In genomic region chr6:79813854-79814477, GRCh38 we compare ENCODE assay signal across 8 cellular contexts.
DNase-seq lines count a peak whose midpoint lies in the region; ATAC-seq, FAIRE-seq and TF ChIP-seq lines count a peak whose summit lies in the region.

No MANE protein-coding gene starts in this region.

- peak; percentile 81 for FAIRE-seq in D721Med (lab: Jason Lieb, UNC)

- TF ChIP-seq CTCF in D721Med (IDR thresholded peaks at IDR 0.05; ENCODE audit: insufficient read depth, missing control alignments): peak; percentile 87
- TF ChIP-seq CTCF in epithelial cell of esophagus (IDR thresholded peaks at IDR 0.05; ENCODE audit: insufficient read depth, low read depth, low read length, missing control alignments): peak; percentile 93
- peak; percentile 83 for TF ChIP-seq CTCF in natural killer cell (IDR thresholded peaks at IDR 0.05)

- H3K4me1 Mint-ChIP-seq in activated CD8-positive, alpha-beta memory T cell treated with anti-CD3 and anti-CD28 coated beads, Interleukin-2, amount 10 ng/mL, durations not matched to agents 7 days and 5 days: no peaks in the 10 kb centered on the region
- H3K4me1 Mint-ChIP-seq in natural killer cell: no peaks in the 10 kb centered on the region
- no peaks in the 10 kb centered on the region for H3K4me1 Mint-ChIP-seq in stimulated activated naive B cell treated with anti-CD40 and anti-IgM and Interleukin-4, amounts not matched to agents 10 μg/mL and 1 μg/mL and 100 μg/mL, for 72 hours

- no peak overlapping the region for H3K27ac Mint-ChIP-seq in activated CD8-positive, alpha-beta memory T cell treated with anti-CD3 and anti-CD28 coated beads, Interleukin-2, amount 10 ng/mL, durations not matched to agents 7 days and 5 days
- H3K27ac Mint-ChIP-seq in natural killer cell: no peak overlapping the region
- H3K27ac Mint-ChIP-seq in stimulated activated naive B cell treated with anti-CD40 and anti-IgM and Interleukin-4, amounts not matched to agents 10 μg/mL and 1 μg/mL and 100 μg/mL, for 72 hours: no peak overlapping the region

- CTCF ChIA-PET in activated CD8-positive, alpha-beta memory T cell treated with anti-CD3 and anti-CD28 coated beads, Interleukin-2, amount 10 ng/mL, durations not matched to agents 7 days and 5 days (lab: Charles Lee): interaction anchor here (1.0 to 2.3 kb wide), 4 partner anchors 9 to 56 kb away, joined by 3 to 8 read pairs (median 4); no protein-coding TSS in a partner anchor

- H3K27me3 Mint-ChIP-seq in activated CD8-positive, alpha-beta memory T cell treated with anti-CD3 and anti-CD28 coated beads, Interleukin-2, amount 10 ng/mL, durations not matched to agents 7 days and 5 days: peaks cover 16% of the 10 kb centered on the region
- peaks cover 0 to under 1% of the 10 kb centered on the region in 2 donors for H3K27me3 Mint-ChIP-seq in natural killer cell (ENCODE audit: low read depth in 2 of 2)
- H3K27me3 Mint-ChIP-seq in stimulated activated naive B cell treated with anti-CD40 and anti-IgM and Interleukin-4, amounts not matched to agents 10 μg/mL and 1 μg/mL and 100 μg/mL, for 72 hours: peaks cover 6 to 16% of the 10 kb centered on the region in 2 donors

- H3K4me3 Mint-ChIP-seq in activated CD8-positive, alpha-beta memory T cell treated with anti-CD3 and anti-CD28 coated beads, Interleukin-2, amount 10 ng/mL, durations not matched to agents 7 days and 5 days: no peak overlapping the region
- H3K4me3 Mint-ChIP-seq in natural killer cell: no peak overlapping the region
- no peak overlapping the region for H3K4me3 Mint-ChIP-seq in stimulated activated naive B cell treated with anti-CD40 and anti-IgM and Interleukin-4, amounts not matched to agents 10 μg/mL and 1 μg/mL and 100 μg/mL, for 72 hours

- H3K9me3 Mint-ChIP-seq in activated CD8-positive, alpha-beta memory T cell treated with anti-CD3 and anti-CD28 coated beads, Interleukin-2, amount 10 ng/mL, durations not matched to agents 7 days and 5 days (ENCODE audit: low read depth): no peaks in the 10 kb centered on the region
- no peaks in the 10 kb centered on the region for H3K9me3 Mint-ChIP-seq in natural killer cell
- H3K9me3 Mint-ChIP-seq in stimulated activated naive B cell treated with anti-CD40 and anti-IgM and Interleukin-4, amounts not matched to agents 10 μg/mL and 1 μg/mL and 100 μg/mL, for 72 hours: no peaks in the 10 kb centered on the region

- DNase-seq in D721Med (ENCODE audit: insufficient read length, low spot score) (no peak), NCI-H774 (lab: John Stamatoyannopoulos, UW) (peak; percentile 83), epithelial cell of esophagus (ENCODE audit: low read depth) (peak; percentile 68), natural killer cell (peak; percentile 29)
- DNase-seq in activated CD8-positive, alpha-beta memory T cell treated with anti-CD3 and anti-CD28 coated beads, Interleukin-2, amount 10 ng/mL, durations not matched to agents 7 days and 5 days: peak; percentile 76
- peak; percentile 30 for DNase-seq in stimulated activated naive B cell treated with anti-CD40 and anti-IgM and Interleukin-4, amounts not matched to agents 10 μg/mL and 1 μg/mL and 100 μg/mL, for 72 hours

- ATAC-seq in GM19438 (IDR thresholded peaks at IDR 0.05; ENCODE audit: low read depth, unreplicated experiment) (peak; percentile 96), HG03457 (IDR thresholded peaks at IDR 0.05; ENCODE audit: unreplicated experiment) (peak; percentile 77), natural killer cell (peak; percentile 54 to 65 (median 62))
- peak; percentile 68 for ATAC-seq in activated CD8-positive, alpha-beta memory T cell treated with anti-CD3 and anti-CD28 coated beads, Interleukin-2, amount 10 ng/mL, durations not matched to agents 7 days and 5 days
- ATAC-seq in stimulated activated naive B cell treated with anti-CD40 and anti-IgM and Interleukin-4, amounts not matched to agents 10 μg/mL and 1 μg/mL and 100 μg/mL, for 72 hours (replicated peaks): peak; percentile 81 to 83

- H3K36me3 Mint-ChIP-seq in activated CD8-positive, alpha-beta memory T cell treated with anti-CD3 and anti-CD28 coated beads, Interleukin-2, amount 10 ng/mL, durations not matched to agents 7 days and 5 days: no peaks in the 10 kb centered on the region
- H3K36me3 Mint-ChIP-seq in natural killer cell: no peaks in the 10 kb centered on the region
- no peaks in the 10 kb centered on the region for H3K36me3 Mint-ChIP-seq in stimulated activated naive B cell treated with anti-CD40 and anti-IgM and Interleukin-4, amounts not matched to agents 10 μg/mL and 1 μg/mL and 100 μg/mL, for 72 hours

- H3K4me3 ChIP-seq in epithelial cell of esophagus (ENCODE audit: low read length): no peak overlapping the region

- intact Hi-C loops in natural killer cell (cut with micrococcal nuclease): no loop called here
